ENCODE assay signal across 23 cellular contexts in the genomic region with DNA sequence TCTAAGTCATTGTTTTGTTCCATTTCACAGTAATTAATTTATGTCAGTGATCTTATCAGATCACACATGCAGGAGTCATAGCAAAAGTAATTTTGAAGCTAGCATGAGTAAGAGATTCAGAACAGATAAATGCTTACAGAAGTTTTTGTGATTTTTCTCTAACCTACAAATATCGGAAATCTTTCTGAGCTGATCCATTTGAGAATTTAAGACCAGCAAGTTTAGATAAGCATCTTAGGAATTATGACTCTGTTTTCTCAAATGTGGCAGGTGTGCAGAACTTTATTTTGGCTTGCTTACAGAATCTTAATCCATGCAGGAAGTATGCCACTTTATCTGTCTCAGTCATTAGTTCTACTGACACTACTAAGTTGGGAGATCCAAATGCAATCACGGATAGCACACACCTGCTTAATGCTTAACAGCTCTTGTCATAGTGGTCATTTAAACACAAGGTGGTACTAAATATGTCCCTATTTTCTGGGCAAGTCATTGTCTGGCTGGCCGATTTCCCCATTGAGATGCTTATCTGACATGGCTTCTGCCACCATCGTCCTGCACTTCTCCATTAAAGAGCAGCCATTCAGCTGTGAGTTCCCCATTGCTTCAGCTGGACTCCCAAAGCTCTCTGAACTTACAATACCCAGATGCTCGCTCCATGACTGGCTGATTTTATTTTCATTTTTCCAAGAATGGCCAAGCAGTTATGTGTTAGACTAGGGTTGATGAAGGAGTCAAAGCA.
DNase-seq lines count a peak whose midpoint lies in the region; FAIRE-seq and TF ChIP-seq lines count a peak whose summit lies in the region.
"Had no signal": no experiment of that assay in that cellular context is flagged by ENCODE, and none has a peak within 500 bp of the region (broad histone marks: within the 10 kb centered on the region; RNA-seq: fewer than 3 reads in every experiment).

No MANE protein-coding gene starts in this region.

- no peak for TF ChIP-seq CTCF in HEK293 (tag by site-specific recombination; IDR thresholded peaks at IDR 0.05)
- no peak for TF ChIP-seq CTCF in keratinocyte (optimal IDR thresholded peaks at IDR 0.05 in 1 of 3, IDR thresholded peaks at IDR 0.05 in 1 of 3, conservative IDR thresholded peaks at IDR 0.05 in 1 of 3; ENCODE audit: extremely low read depth in 1 of 3, insufficient read depth in 2 of 3, low read length in 3 of 3)
- no peak for TF ChIP-seq CTCF in colonic mucosa (IDR thresholded peaks at IDR 0.05)

- dilution Hi-C loops in keratinocyte (cut with MboI; ENCODE audit: extremely low pct_ligation_motif_present, low sequenced_read_pairs), result no loop called here

- H3K79me2 ChIP-seq in ACC112 (ENCODE audit: control insufficient read depth, insufficient read depth, low read length, unreplicated experiment), result no peaks in the 10 kb centered on the region
- H3K79me2 ChIP-seq in keratinocyte (ENCODE audit: control insufficient read depth, insufficient read depth, low read length), result no peaks in the 10 kb centered on the region

- no peaks in the 10 kb centered on the region for H4K20me1 ChIP-seq in keratinocyte (ENCODE audit: control insufficient read depth, extremely low read depth, insufficient read depth, low read length)

- H3K36me3 ChIP-seq in ACC112 (ENCODE audit: insufficient read depth, low read length) (no peaks in the 10 kb centered on the region), HEK293 (ENCODE audit: control insufficient read depth in 2 of 2, insufficient read depth in 1 of 2, low read length in 2 of 2) (no peaks in the 10 kb centered on the region), keratinocyte (ENCODE audit: control insufficient read depth in 2 of 2, extremely low read depth in 1 of 2, insufficient read depth in 2 of 2, low read length in 2 of 2) (no peaks in the 10 kb centered on the region), colonic mucosa (no peaks in the 10 kb centered on the region)
- H3K36me3 ChIP-seq: SJSA1 had no signal

- H3K9ac ChIP-seq in keratinocyte (ENCODE audit: control insufficient read depth, extremely low read depth, insufficient read depth, low read length) (no peak overlapping the region), colonic mucosa (ENCODE audit: low read depth in 2 of 2, low read length in 2 of 2) (no peak overlapping the region)

- H3K27me3 ChIP-seq in ACC112 (ENCODE audit: insufficient read depth, low read length), result no peaks in the 10 kb centered on the region
- H3K27me3 ChIP-seq in keratinocyte (ENCODE audit: control insufficient read depth, extremely low read depth, insufficient read depth, low read length), result no peaks in the 10 kb centered on the region
- no peaks in the 10 kb centered on the region for H3K27me3 ChIP-seq in colonic mucosa
- H3K27me3 ChIP-seq: SJSA1 had no signal

- H3K27ac ChIP-seq in ACC112 (ENCODE audit: low read depth, low read length) (no peak overlapping the region), HEK293 (ENCODE audit: extremely low read depth, low read depth, low read length) (no peak overlapping the region), keratinocyte (ENCODE audit: control insufficient read depth, insufficient read depth, low read length) (no peak overlapping the region), colonic mucosa (no peak overlapping the region)
- H3K27ac ChIP-seq: epithelial cell of prostate, psoas muscle, SJSA1 had no signal

- FAIRE-seq in keratinocyte (lab: Jason Lieb, UNC) (peak; percentile 68), GM12892 (lab: Jason Lieb, UNC) (no peak)
- FAIRE-seq: K562 had no signal

- peak overlapping the region; percentile 14 for H2AFZ ChIP-seq in ACC112 (ENCODE audit: low read length, unreplicated experiment)
- H2AFZ ChIP-seq in keratinocyte (ENCODE audit: control insufficient read depth, low read length), result no peak overlapping the region

- peak overlapping the region; percentile 11 for H3K4me2 ChIP-seq in keratinocyte (ENCODE audit: control insufficient read depth, extremely low read depth, insufficient read depth, low read depth, low read length)

- no peak for TF ChIP-seq POLR2A in GM12892 (IDR thresholded peaks at IDR 0.05; ENCODE audit: low read depth, low read length)

- DNase-seq in SHP77 treated with DMSO at 0.1 percent for 48 hours (lab: John Stamatoyannopoulos, UW), result peak; percentile 46
- DNase-seq in keratinocyte (ENCODE audit: low read depth, low spot score), result no peak
- DNase-seq in dedifferentiated amniotic fluid mesenchymal stem cell (ENCODE audit: extremely low spot score), result no peak
- DNase-seq in GM12892 (ENCODE audit: insufficient read length), result no peak
- DNase-seq in colonic mucosa, result no peak
- DNase-seq in 8988T, result no peak
- DNase-seq: activated CD4-positive, CD25-positive, alpha-beta regulatory T cell treated with anti-CD3 and anti-CD28 coated beads, Interleukin-2, amount 50 U/mL, for 72 hours; activated T-cell treated with anti-CD3 and anti-CD28 coated beads, Interleukin-2, amount 50 U/mL, for 4 hours; CD4-positive, alpha-beta T cell; cortex of kidney; DMS79; mesenchymal stem cell; naive thymus-derived CD4-positive, alpha-beta T cell; NCI-H1930; NCI-H446; psoas muscle; substantia nigra; T1000 had no signal

- POLR2A ChIA-PET in HEK293 (lab: Yijun Ruan, JAX), result interaction anchor here (0.6 kb wide), 1 partner anchor 118 kb away, joined by 3 read pairs; no protein-coding TSS in a partner anchor

- no peaks in the 10 kb centered on the region for H3K9me1 ChIP-seq in keratinocyte (ENCODE audit: control insufficient read depth, extremely low read depth, insufficient read depth, low read length)

- H3K9me3 ChIP-seq in HEK293 (ENCODE audit: control insufficient read depth, insufficient read depth, low read depth, low read length) (no peaks in the 10 kb centered on the region), keratinocyte (ENCODE audit: control insufficient read depth, low read depth, low read length) (no peaks in the 10 kb centered on the region), colonic mucosa (no peaks in the 10 kb centered on the region)
- H3K9me3 ChIP-seq: psoas muscle, SJSA1 had no signal

- H3K4me1 ChIP-seq in ACC112 (ENCODE audit: control insufficient read depth, insufficient read depth, low read length, unreplicated experiment) (peaks cover 9% of the 10 kb centered on the region), HEK293 (ENCODE audit: control insufficient read depth, insufficient read depth, low read length) (no peaks in the 10 kb centered on the region; the same call in 1 of the 2 replicates), keratinocyte (ENCODE audit: control insufficient read depth, extremely low read depth, insufficient read depth, low read length) (peaks cover 3% of the 10 kb centered on the region), colonic mucosa (no peaks in the 10 kb centered on the region)
- H3K4me1 ChIP-seq: psoas muscle, SJSA1 had no signal

- H3K4me3 ChIP-seq in ACC112 (ENCODE audit: low read depth, low read length) (no peak overlapping the region), HEK293 (ENCODE audit: low read depth, low read length) (no peak overlapping the region), keratinocyte (ENCODE audit: control insufficient read depth in 2 of 3, extremely low read depth in 1 of 3, insufficient read depth in 2 of 3, low read depth in 1 of 3, low read length in 3 of 3) (no peak overlapping the region), colonic mucosa (no peak overlapping the region)
- H3K4me3 ChIP-seq: K562, psoas muscle, SJSA1 had no signal

- intact Hi-C loops in colonic mucosa (cut with DNase I), result no loop called here

- CTCF ChIA-PET in HEK293 (lab: Yijun Ruan, JAX), result interaction anchor here (0.7 kb wide), 1 partner anchor 141 kb away, joined by 3 read pairs; no protein-coding TSS in a partner anchor

TF ChIP-seq in HEK293, 187 proteins besides CTCF, POLR2A, EP300 and RAD21:
- TF ChIP-seq YY1 (tag by site-specific recombination; IDR thresholded peaks at IDR 0.05) (peak; percentile 39; the same call in 1 of the 2 replicates), ZNF391 (tag by site-specific recombination; IDR thresholded peaks at IDR 0.05; ENCODE audit: borderline replicate concordance, low read depth) (no peak)
